In genomic region chr11:47725445-47726442, GRCh38 we compare ENCODE assay signal across 3 cellular contexts.
TF ChIP-seq lines count a peak whose summit lies in the region.

No MANE protein-coding gene starts in this region.

TF ChIP-seq in HEK293, 187 proteins besides CTCF, POLR2A, EP300 and RAD21:
- TF ChIP-seq SETDB1 (IDR thresholded peaks at IDR 0.05; ENCODE audit: insufficient read length, low read length): no peak
- peak; percentile 80 for TF ChIP-seq ZNF121 (tag by site-specific recombination; IDR thresholded peaks at IDR 0.05)
TF ChIP-seq in HEK293: peak in this region for 1.

TF ChIP-seq in GM12878, 131 proteins besides CTCF, POLR2A, EP300 and RAD21:
- TF ChIP-seq, protein P1, sequence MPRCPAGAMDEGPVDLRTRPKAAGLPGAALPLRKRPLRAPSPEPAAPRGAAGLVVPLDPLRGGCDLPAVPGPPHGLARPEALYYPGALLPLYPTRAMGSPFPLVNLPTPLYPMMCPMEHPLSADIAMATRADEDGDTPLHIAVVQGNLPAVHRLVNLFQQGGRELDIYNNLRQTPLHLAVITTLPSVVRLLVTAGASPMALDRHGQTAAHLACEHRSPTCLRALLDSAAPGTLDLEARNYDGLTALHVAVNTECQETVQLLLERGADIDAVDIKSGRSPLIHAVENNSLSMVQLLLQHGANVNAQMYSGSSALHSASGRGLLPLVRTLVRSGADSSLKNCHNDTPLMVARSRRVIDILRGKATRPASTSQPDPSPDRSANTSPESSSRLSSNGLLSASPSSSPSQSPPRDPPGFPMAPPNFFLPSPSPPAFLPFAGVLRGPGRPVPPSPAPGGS (IDR thresholded peaks at IDR 0.05; ENCODE audit: borderline replicate concordance, insufficient read depth, low read depth, low read length, poor library complexity, severe bottlenecking): peak; percentile 74
- TF ChIP-seq CREB1 (IDR thresholded peaks at IDR 0.05; ENCODE audit: low read depth): no peak

TF ChIP-seq in liver, 16 proteins besides CTCF, POLR2A, EP300 and RAD21:
- TF ChIP-seq, protein P2, sequence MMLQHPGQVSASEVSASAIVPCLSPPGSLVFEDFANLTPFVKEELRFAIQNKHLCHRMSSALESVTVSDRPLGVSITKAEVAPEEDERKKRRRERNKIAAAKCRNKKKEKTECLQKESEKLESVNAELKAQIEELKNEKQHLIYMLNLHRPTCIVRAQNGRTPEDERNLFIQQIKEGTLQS (IDR thresholded peaks at IDR 0.05): no peak
- TF ChIP-seq RXRA (IDR thresholded peaks at IDR 0.05) (peak; percentile 17 to 56), HNF4A (conservative IDR thresholded peaks at IDR 0.05) (peak; percentile 47 to 66), NR2F2 (IDR thresholded peaks at IDR 0.05) (no peak), FOXA2 (IDR thresholded peaks at IDR 0.05) (peak; percentile 81), EGR1 (IDR thresholded peaks at IDR 0.05; ENCODE audit: low read depth in 2 of 2) (no peak), MAX (IDR thresholded peaks at IDR 0.05) (no peak), TAF1 (conservative IDR thresholded peaks at IDR 0.05) (no peak), FOXA1 (IDR thresholded peaks at IDR 0.05) (peak; percentile 74), JUND (IDR thresholded peaks at IDR 0.05) (peak in 1 of 2 donors; percentile 61), HNF4G (IDR thresholded peaks at IDR 0.05) (no peak), GABPA (IDR thresholded peaks at IDR 0.05 in 1 of 2, conservative IDR thresholded peaks at IDR 0.05 in 1 of 2) (no peak), ZBTB33 (IDR thresholded peaks at IDR 0.05) (no peak), SP1 (IDR thresholded peaks at IDR 0.05) (no peak), YY1 (IDR thresholded peaks at IDR 0.05) (peak; percentile 74)
- TF ChIP-seq, protein P3, sequence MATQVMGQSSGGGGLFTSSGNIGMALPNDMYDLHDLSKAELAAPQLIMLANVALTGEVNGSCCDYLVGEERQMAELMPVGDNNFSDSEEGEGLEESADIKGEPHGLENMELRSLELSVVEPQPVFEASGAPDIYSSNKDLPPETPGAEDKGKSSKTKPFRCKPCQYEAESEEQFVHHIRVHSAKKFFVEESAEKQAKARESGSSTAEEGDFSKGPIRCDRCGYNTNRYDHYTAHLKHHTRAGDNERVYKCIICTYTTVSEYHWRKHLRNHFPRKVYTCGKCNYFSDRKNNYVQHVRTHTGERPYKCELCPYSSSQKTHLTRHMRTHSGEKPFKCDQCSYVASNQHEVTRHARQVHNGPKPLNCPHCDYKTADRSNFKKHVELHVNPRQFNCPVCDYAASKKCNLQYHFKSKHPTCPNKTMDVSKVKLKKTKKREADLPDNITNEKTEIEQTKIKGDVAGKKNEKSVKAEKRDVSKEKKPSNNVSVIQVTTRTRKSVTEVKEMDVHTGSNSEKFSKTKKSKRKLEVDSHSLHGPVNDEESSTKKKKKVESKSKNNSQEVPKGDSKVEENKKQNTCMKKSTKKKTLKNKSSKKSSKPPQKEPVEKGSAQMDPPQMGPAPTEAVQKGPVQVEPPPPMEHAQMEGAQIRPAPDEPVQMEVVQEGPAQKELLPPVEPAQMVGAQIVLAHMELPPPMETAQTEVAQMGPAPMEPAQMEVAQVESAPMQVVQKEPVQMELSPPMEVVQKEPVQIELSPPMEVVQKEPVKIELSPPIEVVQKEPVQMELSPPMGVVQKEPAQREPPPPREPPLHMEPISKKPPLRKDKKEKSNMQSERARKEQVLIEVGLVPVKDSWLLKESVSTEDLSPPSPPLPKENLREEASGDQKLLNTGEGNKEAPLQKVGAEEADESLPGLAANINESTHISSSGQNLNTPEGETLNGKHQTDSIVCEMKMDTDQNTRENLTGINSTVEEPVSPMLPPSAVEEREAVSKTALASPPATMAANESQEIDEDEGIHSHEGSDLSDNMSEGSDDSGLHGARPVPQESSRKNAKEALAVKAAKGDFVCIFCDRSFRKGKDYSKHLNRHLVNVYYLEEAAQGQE (IDR thresholded peaks at IDR 0.05): no peak
